Comparison of ENCODE assay signal across 12 cellular contexts in the genomic region with DNA sequence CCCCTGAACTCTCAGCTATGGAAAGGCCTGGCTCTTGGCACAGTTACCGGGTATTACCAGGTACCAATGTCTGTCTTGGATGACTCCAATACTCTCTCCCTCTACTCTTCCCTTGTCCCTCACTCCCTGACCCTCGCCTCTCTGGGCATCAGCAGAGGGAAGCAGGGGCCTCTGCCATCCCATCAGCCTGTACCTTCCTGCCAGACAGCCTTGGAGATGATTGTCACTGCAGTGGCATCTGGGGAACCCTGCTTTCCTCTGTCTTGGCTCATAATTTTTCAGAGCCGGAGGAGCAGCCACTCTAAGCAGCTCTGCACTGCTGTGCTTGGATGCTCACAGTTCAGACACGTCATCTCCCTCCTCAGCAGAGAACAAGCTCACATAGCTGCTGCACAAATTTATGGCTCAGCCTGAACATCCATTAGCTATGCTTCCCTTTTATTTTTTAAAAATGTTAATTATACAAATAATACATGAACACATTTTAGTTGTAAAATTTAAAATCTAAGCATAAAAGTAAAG.
"Had no signal": no experiment of that assay in that cellular context is flagged by ENCODE, and none has a peak within 500 bp of the region (broad histone marks: within the 10 kb centered on the region; RNA-seq: fewer than 3 reads in every experiment).

No MANE protein-coding gene starts in this region.

- H3K9me3 Mint-ChIP-seq: activated naive CD4-positive, alpha-beta T cell treated with anti-CD3 and anti-CD28 coated beads, Interleukin-2, amount 50 U/mL, for 24 hours; naive thymus-derived CD8-positive, alpha-beta T cell had no signal

- H3K4me3 Mint-ChIP-seq: activated naive CD4-positive, alpha-beta T cell treated with anti-CD3 and anti-CD28 coated beads, Interleukin-2, amount 50 U/mL, for 24 hours; naive thymus-derived CD8-positive, alpha-beta T cell; T-helper 17 cell had no signal

- H3K36me3 Mint-ChIP-seq: activated naive CD4-positive, alpha-beta T cell treated with anti-CD3 and anti-CD28 coated beads, Interleukin-2, amount 50 U/mL, for 24 hours; naive thymus-derived CD8-positive, alpha-beta T cell had no signal

- H3K4me3 ChIP-seq: lower lobe of right lung, mucosa of descending colon, stomach, thoracic aorta had no signal

- H3K4me1 ChIP-seq: lower lobe of right lung had no signal

- H3K27me3 ChIP-seq: stomach had no signal

- DNase-seq: activated CD4-positive, alpha-beta T cell treated with anti-CD3 and anti-CD28 coated beads, Interleukin-2, amount 50 U/mL, for 1 hour; dermis blood vessel endothelial cell; erythroblast; hippocampal formation; lower lobe of right lung; mucosa of descending colon; naive thymus-derived CD8-positive, alpha-beta T cell; stimulated activated CD4-positive, alpha-beta T cell treated with anti-CD3 and anti-CD28 coated beads, Interleukin-4, amount 100 ng/mL, for 4 hours; stomach; T-helper 17 cell had no signal

- H3K9me3 ChIP-seq: lower lobe of right lung, mucosa of descending colon, stomach, thoracic aorta had no signal

- H3K4me1 Mint-ChIP-seq: activated naive CD4-positive, alpha-beta T cell treated with anti-CD3 and anti-CD28 coated beads, Interleukin-2, amount 50 U/mL, for 24 hours; naive thymus-derived CD8-positive, alpha-beta T cell; T-helper 17 cell had no signal

- H3K36me3 ChIP-seq: lower lobe of right lung, stomach, thoracic aorta had no signal

- H3K27ac ChIP-seq: lower lobe of right lung, stomach, thoracic aorta had no signal

- H3K27ac Mint-ChIP-seq: activated naive CD4-positive, alpha-beta T cell treated with anti-CD3 and anti-CD28 coated beads, Interleukin-2, amount 50 U/mL, for 24 hours; naive thymus-derived CD8-positive, alpha-beta T cell; T-helper 17 cell had no signal
